In the genomic region with DNA sequence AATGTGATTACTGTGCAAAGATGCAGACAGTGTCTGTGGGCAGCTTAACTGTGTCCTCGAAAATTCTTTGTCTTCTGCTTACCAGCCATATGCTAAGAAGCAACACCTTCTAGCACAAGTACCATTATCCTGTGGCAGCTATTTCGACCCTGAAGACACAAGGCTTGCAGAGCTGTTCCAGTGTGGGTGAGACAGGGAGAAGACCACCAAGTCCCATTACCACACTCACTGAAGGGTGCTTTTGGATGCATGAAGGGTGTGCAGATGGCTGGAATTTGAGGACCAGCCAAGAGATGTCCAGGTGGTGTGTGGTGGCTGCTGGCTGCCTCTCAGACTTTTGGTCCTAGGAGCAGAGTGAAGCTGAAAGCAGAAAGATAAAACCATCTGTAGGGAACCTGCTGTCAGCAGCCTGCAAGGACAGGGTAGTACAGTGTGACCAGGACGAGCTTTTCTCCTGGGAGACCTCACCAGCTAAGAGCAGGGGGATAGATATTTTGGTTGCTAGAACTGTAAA, we compare ENCODE assay signal across 27 cellular contexts.
DNase-seq lines count a peak whose midpoint lies in the region; ATAC-seq, FAIRE-seq and TF ChIP-seq lines count a peak whose summit lies in the region.
"Had no signal": no experiment of that assay in that cellular context is flagged by ENCODE, and none has a peak within 500 bp of the region (broad histone marks: within the 10 kb centered on the region; RNA-seq: fewer than 3 reads in every experiment).

No MANE protein-coding gene starts in this region.

- no peak overlapping the region for H3K4me2 ChIP-seq in K562 (ENCODE audit: insufficient read depth, low read length)
- H3K4me2 ChIP-seq: A549 had no signal

- DNase-seq in DMS 273 treated with DMSO at 0.1 percent for 48 hours (lab: John Stamatoyannopoulos, UW) (peak; percentile 66), NCI-H69 (lab: John Stamatoyannopoulos, UW) (peak; percentile 32), K562 (ENCODE audit: extremely low read depth in 1 of 4, low spot score in 3 of 4) (no peak), inferior parietal cortex (ENCODE audit: extremely low spot score) (peak; percentile 17), SW480 (ENCODE audit: low spot score) (no peak)
- DNase-seq: AML-193; CD4-positive, alpha-beta memory T cell; COR-L47; DMS79; EL; GF-D8; Karpas-422; NCI-H1092; NCI-H1417 treated with DMSO at 0.1 percent for 48 hours; NCI-H187 treated with DMSO at 0.1 percent for 48 hours; NCI-H2171 treated with DMSO at 0.1 percent for 48 hours; NCI-H345; NCI-H510A treated with DMSO at 0.1 percent for 48 hours; SIG-M5 had no signal

- no peak for TF ChIP-seq CTCF in K562 (IDR thresholded peaks at IDR 0.05 in 2 of 3, conservative IDR thresholded peaks at IDR 0.05 in 1 of 3; ENCODE audit: insufficient read depth in 2 of 3, low read depth in 1 of 3, low read length in 3 of 3)

- no peaks in the 10 kb centered on the region for H3K9me1 ChIP-seq in K562 (ENCODE audit: control insufficient read depth, insufficient read depth, low read length)

- BruUV-seq in K562 (replicated peaks; lab: Mats Ljungman, UMichigan) = no TSS peak

- intact Hi-C loops in K562 (cut with micrococcal nuclease) = no loop called here

- POLR2A ChIA-PET in K562 (lab: Yijun Ruan, JAX) = interaction anchor here (1.0 to 2.4 kb wide), 5 partner anchors 8 to 17 kb away, joined by 3 to 6 read pairs (median 3); no protein-coding TSS in a partner anchor

- H4K20me1 ChIP-seq in K562 (replicated peaks; ENCODE audit: control insufficient read depth, insufficient read depth, low read length) = no peaks in the 10 kb centered on the region

- TF ChIP-seq POLR2A in K562 (conservative IDR thresholded peaks at IDR 0.05) = no peak

- TF ChIP-seq RAD21 in K562 (CRISPR knock-in tag; conservative IDR thresholded peaks at IDR 0.05 in 1 of 2, IDR thresholded peaks at IDR 0.05 in 1 of 2) = no peak

- H3K27me3 ChIP-seq in K562 (ENCODE audit: control insufficient read depth in 2 of 2, insufficient read depth in 2 of 2, low read length in 2 of 2) = peaks cover 0 to 22% of the 10 kb centered on the region in 2 experiments; a peak in 2 of 5 replicates

- H3K36me3 ChIP-seq in K562 (ENCODE audit: control insufficient read depth, insufficient read depth, low read length) = no peaks in the 10 kb centered on the region

- ATAC-seq in K562 = peak; percentile 50
- no peak for ATAC-seq in GM18867 (IDR thresholded peaks at IDR 0.05; ENCODE audit: unreplicated experiment)
- no peak for ATAC-seq in HG03354 (IDR thresholded peaks at IDR 0.05; ENCODE audit: poor library complexity, severe bottlenecking, unreplicated experiment)
- ATAC-seq: A549, HCT116 had no signal

- no peak overlapping the region for H3K4me3 ChIP-seq in K562
- H3K4me3 ChIP-seq: A549, SK-N-MC had no signal

- in situ Hi-C loops in K562 (cut with MboI) = no loop called here

- TF ChIP-seq EP300 in K562 (IDR thresholded peaks at IDR 0.05; ENCODE audit: low read length) = no peak

- no peak for FAIRE-seq in K562 (lab: Jason Lieb, UNC)
- FAIRE-seq: A549, GM12891, GM19239, RCC 7860 had no signal

- no peak overlapping the region for H3K9ac ChIP-seq in K562 (ENCODE audit: insufficient read depth in 1 of 2, low read depth in 2 of 2, low read length in 2 of 2)

- no peak overlapping the region for H3K27ac ChIP-seq in K562 (ENCODE audit: extremely low read depth, low read depth, low read length)
- H3K27ac ChIP-seq: A549, SK-N-MC had no signal

- no peaks in the 10 kb centered on the region for H3K9me3 ChIP-seq in K562 (replicated peaks; ENCODE audit: control insufficient read depth, insufficient read depth, low read depth, low read length)
- H3K9me3 ChIP-seq: A549 had no signal

- H3K4me1 ChIP-seq in K562 (replicated peaks in 1 of 2; ENCODE audit: control insufficient read depth in 2 of 2, insufficient read depth in 2 of 2, low read length in 2 of 2) = no peaks in the 10 kb centered on the region; a peak in 2 of 5 replicates
- H3K4me1 ChIP-seq: A549 had no signal

- no peak overlapping the region for H2AFZ ChIP-seq in K562 (ENCODE audit: low read depth, low read length)

- WGBS in K562 (ENCODE audit: insufficient coverage, low coverage, missing lambda C conversion rate) = 8% methylated on average over 3 of the region's 3 CpGs

- no peaks in the 10 kb centered on the region for H3K79me2 ChIP-seq in K562 (ENCODE audit: control insufficient read depth, insufficient read depth, low read length)

- CTCF ChIA-PET in K562 (lab: Yijun Ruan, JAX; ENCODE audit: low intra/inter-chr PET ratio) = no interaction called here

TF ChIP-seq in K562, 482 proteins besides CTCF, POLR2A, EP300 and RAD21:
- TF ChIP-seq L3MBTL2 (IDR thresholded peaks at IDR 0.05) (0 out of 2 replicates have a peak, but pooled peaks have one; percentile 31), CHD1 (IDR thresholded peaks at IDR 0.05; ENCODE audit: low read length) (no peak)

Comparison
In these comparisons a context has a peak if more than half of its experiments do, and no peak if none do; other contexts are left out.
1. DNase-seq: peak in DMS 273 treated with DMSO at 0.1 percent for 48 hours (single experiment), NCI-H69 (single experiment) and inferior parietal cortex (single experiment); none in K562 (0 of 4) and SW480 (single experiment).